Comparison of ENCODE assay signal across 18 cellular contexts in the genomic region with DNA sequence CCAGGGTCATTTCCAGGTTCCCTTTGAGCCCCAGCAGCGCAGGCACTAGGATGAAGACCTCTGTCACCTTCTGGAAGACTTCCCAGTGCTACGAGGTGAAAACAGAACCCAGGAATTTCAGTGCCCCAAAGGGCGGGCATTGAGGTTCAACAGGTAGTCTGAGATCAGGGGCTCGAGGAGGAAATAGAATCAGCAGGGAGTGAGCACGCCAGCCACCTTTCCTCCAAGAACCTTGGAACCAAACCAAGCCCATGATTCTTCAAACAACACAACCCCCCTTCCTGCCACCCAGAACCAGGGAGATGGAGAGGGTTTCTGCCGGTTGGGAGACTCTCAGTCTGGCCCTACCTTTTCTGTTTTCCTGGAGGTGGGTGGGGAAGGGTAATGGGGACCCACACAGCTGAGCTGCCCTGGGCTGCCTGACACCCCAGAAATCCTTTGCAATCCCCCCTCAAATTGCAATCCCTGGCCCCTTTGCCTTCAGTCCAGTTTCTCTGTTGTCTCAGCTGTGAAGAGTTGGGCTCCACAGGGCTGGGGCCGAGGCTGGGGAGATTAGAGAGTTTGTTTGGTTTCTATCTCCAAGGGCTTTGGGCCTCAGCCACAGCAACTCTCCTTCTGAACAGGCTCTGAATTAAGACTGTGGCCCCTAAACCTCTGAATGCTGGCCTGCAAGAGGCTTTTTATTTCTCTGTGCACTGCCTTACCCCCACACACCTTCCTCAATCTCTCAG. TPM values are rescaled to one million over a fixed set of nuclear protein-coding genes. Genes with fewer than 3 reads are reported as not detected.
DNase-seq lines count a peak whose midpoint lies in the region; ATAC-seq, FAIRE-seq and TF ChIP-seq lines count a peak whose summit lies in the region.
"Had no signal": no experiment of that assay in that cellular context is flagged by ENCODE, and none has a peak within 500 bp of the region (broad histone marks: within the 10 kb centered on the region; RNA-seq: fewer than 3 reads in every experiment).

No MANE protein-coding gene starts in this region.

- peaks cover 54% of the 10 kb centered on the region for H3K36me3 Mint-ChIP-seq in CD8-positive, alpha-beta T cell
- H3K36me3 Mint-ChIP-seq in H9 (ENCODE audit: insufficient read depth in 1 of 3, low read depth in 3 of 3) (peaks cover 11 to 36% (median 27%) of the 10 kb centered on the region in 3 experiments), nephron (ENCODE audit: low read depth) (peaks cover 32% of the 10 kb centered on the region)
- H3K36me3 Mint-ChIP-seq in natural killer cell treated with Interleukin-12 subunit alpha and Interleukin-12 subunit beta and Interleukin-15 and Interleukin-18, amount 100 ng/mL, for 72 hours = peaks cover 4% of the 10 kb centered on the region

- H3K23me2 ChIP-seq in H9 (ENCODE audit: insufficient read length, low read depth, low read length, poor library complexity, severe bottlenecking) = no peaks in the 10 kb centered on the region

- no peaks in the 10 kb centered on the region for H3K9me3 ChIP-seq in CD8-positive, alpha-beta T cell (ENCODE audit: low read length)
- H3K9me3 ChIP-seq in H9 (ENCODE audit: control insufficient read depth, low read depth, low read length) = no peaks in the 10 kb centered on the region
- H3K9me3 ChIP-seq in K562 (replicated peaks; ENCODE audit: control insufficient read depth, insufficient read depth, low read depth, low read length) = no peaks in the 10 kb centered on the region
- H3K9me3 ChIP-seq: ascending aorta, BLaER1, suprapubic skin had no signal

- in situ Hi-C loops in K562 (cut with MboI) = no loop called here

- H4K20me1 ChIP-seq in H9 (ENCODE audit: control insufficient read depth, insufficient read depth, insufficient read length) = no peaks in the 10 kb centered on the region
- H4K20me1 ChIP-seq in K562 (replicated peaks; ENCODE audit: control insufficient read depth, insufficient read depth, low read length) = peaks cover 9% of the 10 kb centered on the region

- no peak for FAIRE-seq in K562 (lab: Jason Lieb, UNC)

- CTCF ChIA-PET in CD8-positive, alpha-beta T cell (lab: Charles Lee) = interaction anchor here (1.4 to 2.4 kb wide), 3 partner anchors 10 to 176 kb away, joined by 5 to 13 read pairs (median 10); no protein-coding TSS in a partner anchor
- CTCF ChIA-PET in K562 (lab: Yijun Ruan, JAX; ENCODE audit: low intra/inter-chr PET ratio) = no interaction called here

- H3K4me3 Mint-ChIP-seq in CD8-positive, alpha-beta T cell = no peak overlapping the region
- H3K4me3 Mint-ChIP-seq in H9 = no peak overlapping the region
- H3K4me3 Mint-ChIP-seq in nephron = no peak overlapping the region
- H3K4me3 Mint-ChIP-seq in natural killer cell treated with Interleukin-12 subunit alpha and Interleukin-12 subunit beta and Interleukin-15 and Interleukin-18, amount 100 ng/mL, for 72 hours = no peak overlapping the region
- H3K4me3 Mint-ChIP-seq: activated T-cell treated with anti-CD3 and anti-CD28 coated beads, Interleukin-2, amount 50 U/mL, for 4 hours had no signal

- H3K23ac ChIP-seq in H9 (ENCODE audit: insufficient read length, low read depth, low read length) = no peak overlapping the region

- no TSS peak for BruUV-seq in K562 (replicated peaks; lab: Mats Ljungman, UMichigan)

- H2AFZ ChIP-seq in H9 (ENCODE audit: low read length) (no peak overlapping the region), K562 (ENCODE audit: low read depth, low read length) (no peak overlapping the region)

- H4K5ac ChIP-seq in H9 (ENCODE audit: insufficient read length, low read depth, low read length) = no peak overlapping the region

- TF ChIP-seq POLR2A in K562 (conservative IDR thresholded peaks at IDR 0.05) = no peak

- H2BK12ac ChIP-seq in H9 (ENCODE audit: insufficient read length, low read depth, low read length) = no peak overlapping the region

- peaks cover 24% of the 10 kb centered on the region for H3K4me1 ChIP-seq in CD8-positive, alpha-beta T cell (ENCODE audit: insufficient read depth, low read length)
- H3K4me1 ChIP-seq in H9 (ENCODE audit: insufficient read depth, low read length) (no peaks in the 10 kb centered on the region), K562 (replicated peaks in 1 of 2; ENCODE audit: control insufficient read depth in 2 of 2, insufficient read depth in 2 of 2, low read length in 2 of 2) (peaks cover 8 to 22% of the 10 kb centered on the region in 2 experiments; a peak in 4 of 5 replicates)

- H3K9ac ChIP-seq in H9 (ENCODE audit: extremely low read depth, insufficient read length, low read length) = no peak overlapping the region
- H3K9ac ChIP-seq in K562 (ENCODE audit: insufficient read depth in 1 of 2, low read depth in 2 of 2, low read length in 2 of 2) = peak overlapping the region in 1 of 2 experiments; percentile 17; a peak in 1 of 4 replicates
- H3K9ac ChIP-seq: BLaER1 had no signal

- peaks cover 29% of the 10 kb centered on the region for H3K4me1 Mint-ChIP-seq in CD8-positive, alpha-beta T cell (ENCODE audit: low read depth)
- H3K4me1 Mint-ChIP-seq in H9 (peaks cover 10 to 11% of the 10 kb centered on the region in 2 experiments), nephron (peaks cover 24% of the 10 kb centered on the region)
- peaks cover 24 to 44% of the 10 kb centered on the region in 2 donors for H3K4me1 Mint-ChIP-seq in natural killer cell treated with Interleukin-12 subunit alpha and Interleukin-12 subunit beta and Interleukin-15 and Interleukin-18, amount 100 ng/mL, for 72 hours (ENCODE audit: low read depth in 2 of 2)

- no peak for DNase-seq in CD8-positive, alpha-beta T cell
- no peak for DNase-seq in H9
- peak in 2 of 4 experiments; percentile 30 to 45 for DNase-seq in K562 (ENCODE audit: extremely low read depth in 1 of 4, low spot score in 3 of 4)
- no peak for DNase-seq in MV-4-11 (lab: John Stamatoyannopoulos, UW)
- DNase-seq in natural killer cell treated with Interleukin-12 subunit alpha and Interleukin-12 subunit beta and Interleukin-15 and Interleukin-18, amount 100 ng/mL, for 72 hours (ENCODE audit: low spot score) = no peak
- DNase-seq: activated T-cell treated with anti-CD3 and anti-CD28 coated beads, Interleukin-2, amount 50 U/mL, for 4 hours; DMS79 treated with DMSO at 0.1 percent for 48 hours; kidney glomerular epithelial cell; NCI-H1436; NCI-H524; PC-3; retina had no signal

- H3K79me2 ChIP-seq in H9 (ENCODE audit: insufficient read depth, low read length) = no peaks in the 10 kb centered on the region
- no peaks in the 10 kb centered on the region for H3K79me2 ChIP-seq in K562 (ENCODE audit: control insufficient read depth, insufficient read depth, low read length)

- H3K9me3 Mint-ChIP-seq in CD8-positive, alpha-beta T cell = no peaks in the 10 kb centered on the region
- H3K9me3 Mint-ChIP-seq in H9 (no peaks in the 10 kb centered on the region), nephron (no peaks in the 10 kb centered on the region)
- H3K9me3 Mint-ChIP-seq in natural killer cell treated with Interleukin-12 subunit alpha and Interleukin-12 subunit beta and Interleukin-15 and Interleukin-18, amount 100 ng/mL, for 72 hours = no peaks in the 10 kb centered on the region
- H3K9me3 Mint-ChIP-seq: activated T-cell treated with anti-CD3 and anti-CD28 coated beads, Interleukin-2, amount 50 U/mL, for 4 hours had no signal

- H3K4me3 ChIP-seq in CD8-positive, alpha-beta T cell (ENCODE audit: low read depth, low read length) = no peak overlapping the region
- H3K4me3 ChIP-seq in K562 = no peak overlapping the region
- H3K4me3 ChIP-seq: ascending aorta, BLaER1, suprapubic skin had no signal

- peaks cover 3% of the 10 kb centered on the region for H3K9me1 ChIP-seq in K562 (ENCODE audit: control insufficient read depth, insufficient read depth, low read length)

- no peak overlapping the region for H3K14ac ChIP-seq in H9 (ENCODE audit: insufficient read depth, low read length)

- no peak overlapping the region for H3K4me2 ChIP-seq in H9 (ENCODE audit: insufficient read depth, insufficient read length, low read length)
- H3K4me2 ChIP-seq in K562 (ENCODE audit: insufficient read depth, low read length) = no peak overlapping the region
- H3K4me2 ChIP-seq: BLaER1 had no signal

- H3K4ac ChIP-seq in H9 (ENCODE audit: low read depth, low read length) = no peak overlapping the region

- no peak overlapping the region for H2AK5ac ChIP-seq in H9 (ENCODE audit: insufficient read length, low read length)

- no peak for ATAC-seq in CD8-positive, alpha-beta T cell
- ATAC-seq in K562 (peak; percentile 64), GM19035 (IDR thresholded peaks at IDR 0.05; ENCODE audit: unreplicated experiment) (no peak)
- no peak for ATAC-seq in natural killer cell treated with Interleukin-12 subunit alpha and Interleukin-12 subunit beta and Interleukin-15 and Interleukin-18, amount 100 ng/mL, for 72 hours
- ATAC-seq: activated T-cell treated with anti-CD3 and anti-CD28 coated beads, Interleukin-2, amount 50 U/mL, for 4 hours; PC-3 had no signal

- TF ChIP-seq EP300 in K562 (IDR thresholded peaks at IDR 0.05; ENCODE audit: low read length) = no peak

- H2BK20ac ChIP-seq in H9 (ENCODE audit: low read depth, low read length, poor library complexity, severe bottlenecking) = no peak overlapping the region

- no peak overlapping the region for H3T11ph ChIP-seq in H9 (ENCODE audit: low read length)

- WGBS in H9 (ENCODE audit: extremely low coverage, insufficient read length, low lambda C conversion rate) = no CpG with 5 or more reads among the region's 7 CpGs
- WGBS in K562 (ENCODE audit: insufficient coverage, low coverage, missing lambda C conversion rate) = 67% methylated on average over 6 of the region's 7 CpGs

- H3K36me3 ChIP-seq in CD8-positive, alpha-beta T cell (ENCODE audit: insufficient read depth, low read length) = peaks cover 34% of the 10 kb centered on the region
- peaks cover 37% of the 10 kb centered on the region; the same call in 2 of the 3 replicates for H3K36me3 ChIP-seq in K562 (ENCODE audit: control insufficient read depth, insufficient read depth, low read length)

- POLR2A ChIA-PET in CD8-positive, alpha-beta T cell (lab: Charles Lee) = no interaction called here
- POLR2A ChIA-PET in K562 (lab: Yijun Ruan, JAX) = interaction anchor here (0.9 to 1.9 kb wide), 3 partner anchors 10 to 14 kb away, joined by 3 to 15 read pairs (median 3); no protein-coding TSS in a partner anchor

- H4K8ac ChIP-seq in H9 (replicated peaks; ENCODE audit: insufficient read length, low read depth, low read length) = no peak overlapping the region

- H3K27ac Mint-ChIP-seq in CD8-positive, alpha-beta T cell = peak overlapping the region; percentile 37
- H3K27ac Mint-ChIP-seq in H9 = peak overlapping the region in 2 of 3 experiments; percentile 8; a peak in 2 of 7 replicates
- peak overlapping the region in 2 of 3 experiments; percentile 0 to 1 for H3K27ac Mint-ChIP-seq in nephron
- peak overlapping the region in 1 of 2 donors; percentile 58 for H3K27ac Mint-ChIP-seq in natural killer cell treated with Interleukin-12 subunit alpha and Interleukin-12 subunit beta and Interleukin-15 and Interleukin-18, amount 100 ng/mL, for 72 hours

- H4K91ac ChIP-seq in H9 (ENCODE audit: insufficient read length, low read depth, low read length) = no peak overlapping the region

- no peak for TF ChIP-seq CTCF in CD8-positive, alpha-beta T cell (IDR thresholded peaks at IDR 0.05)
- TF ChIP-seq CTCF in H9 (conservative IDR thresholded peaks at IDR 0.05) = no peak
- TF ChIP-seq CTCF in K562 (IDR thresholded peaks at IDR 0.05 in 2 of 3, conservative IDR thresholded peaks at IDR 0.05 in 1 of 3; ENCODE audit: insufficient read depth in 2 of 3, low read depth in 1 of 3, low read length in 3 of 3) = no peak
- no peak for TF ChIP-seq CTCF in nephron (IDR thresholded peaks at IDR 0.05; ENCODE audit: unreplicated experiment in 3 of 3)

- no peak overlapping the region for H2BK120ac ChIP-seq in H9 (ENCODE audit: low read depth, low read length, poor library complexity, severe bottlenecking)

- H2BK5ac ChIP-seq in H9 (ENCODE audit: insufficient read length, low read length) = no peak overlapping the region

- no peaks in the 10 kb centered on the region for H3K27me3 ChIP-seq in CD8-positive, alpha-beta T cell (ENCODE audit: insufficient read depth, low read length)
- H3K27me3 ChIP-seq in H9 (ENCODE audit: insufficient read depth, low read length) (no peaks in the 10 kb centered on the region), K562 (ENCODE audit: control insufficient read depth in 2 of 2, insufficient read depth in 2 of 2, low read length in 2 of 2) (no peaks in the 10 kb centered on the region)
- H3K27me3 ChIP-seq: ascending aorta, BLaER1, suprapubic skin had no signal

- no peak for TF ChIP-seq RAD21 in K562 (CRISPR knock-in tag; conservative IDR thresholded peaks at IDR 0.05 in 1 of 2, IDR thresholded peaks at IDR 0.05 in 1 of 2)

- H3K27me3 Mint-ChIP-seq in CD8-positive, alpha-beta T cell (ENCODE audit: low read depth) = no peaks in the 10 kb centered on the region
- H3K27me3 Mint-ChIP-seq in H9 (ENCODE audit: low read depth) = no peaks in the 10 kb centered on the region
- H3K27me3 Mint-ChIP-seq in nephron (ENCODE audit: low read depth) = no peaks in the 10 kb centered on the region
- no peaks in the 10 kb centered on the region for H3K27me3 Mint-ChIP-seq in natural killer cell treated with Interleukin-12 subunit alpha and Interleukin-12 subunit beta and Interleukin-15 and Interleukin-18, amount 100 ng/mL, for 72 hours

- no peak overlapping the region for H2BK15ac ChIP-seq in H9 (ENCODE audit: low read depth, low read length)

- intact Hi-C loops in CD8-positive, alpha-beta T cell (cut with DNase I, micrococcal nuclease) = no loop called here
- intact Hi-C loops in K562 (cut with micrococcal nuclease) = no loop called here

- H3K79me1 ChIP-seq in H9 (ENCODE audit: insufficient read depth, low read depth, low read length, poor library complexity, severe bottlenecking) = no peaks in the 10 kb centered on the region

- no peak overlapping the region for H3K27ac ChIP-seq in CD8-positive, alpha-beta T cell (ENCODE audit: low read depth, low read length)
- H3K27ac ChIP-seq in H9 (ENCODE audit: insufficient read length, low read depth, low read length) (no peak overlapping the region), K562 (ENCODE audit: extremely low read depth, low read depth, low read length) (no peak overlapping the region)
- H3K27ac ChIP-seq: ascending aorta, BLaER1, HL-60, suprapubic skin had no signal

- no peak overlapping the region for H3K18ac ChIP-seq in H9 (ENCODE audit: insufficient read length, low read depth, low read length)

- no peak overlapping the region for H3K56ac ChIP-seq in H9 (ENCODE audit: insufficient read length, low read depth, low read length)

RNA-seq across cellular contexts. Expression of a gene that starts 11.9 kb away (rescaled TPM):
- total RNA-seq in CD8-positive, alpha-beta T cell = 10 to 100 TPM; 36.8 to 41.7 TPM
- total RNA-seq in H9 (2021) = 18.2 and 19.7 TPM in 2 replicates
- 37.1 and 52.9 TPM in 2 replicates for total RNA-seq in K562 (2011; cell fraction: chromatin; rRNA removed; ENCODE audit: low replicate concordance)
- total RNA-seq in K562 (2011; cell fraction: nucleolus; rRNA removed) = 32.9 and 38.7 TPM in 2 replicates
- total RNA-seq in K562 (2011; cell fraction: nucleoplasm; rRNA removed) = 41.1 and 61.4 TPM in 2 replicates
- 6.8 and 7.7 TPM in 2 replicates for total RNA-seq in K562 (2014; rRNA removed)
- total RNA-seq in K562 (2014; rRNA removed; fragmentation: Illumina TruSeq; extraction: Trizol) = 13.4 and 13.5 TPM in 2 replicates
- 8.0 and 8.4 TPM in 2 replicates for total RNA-seq in K562 (2015; rRNA removed; fragmentation: Illumina TruSeq; extraction: Trizol)
- 17.2 and 20.5 TPM in 2 replicates for total RNA-seq in K562 (2021)
- polyA plus RNA-seq in K562 (2011; rRNA removed) = 23.2 and 29.3 TPM in 2 replicates
- 21.8 and 23.3 TPM in 2 replicates for polyA plus RNA-seq in K562 (2011; cell fraction: cytosol; rRNA removed)
- polyA plus RNA-seq in K562 (2011; cell fraction: nucleus; rRNA removed) = 32.7 and 46.6 TPM in 2 replicates
- polyA plus RNA-seq in K562 (2012) = 10.0 and 11.9 TPM in 2 replicates
- polyA plus RNA-seq in K562 (2014; fragmentation: Illumina TruSeq; extraction: Trizol) = 21.0 and 26.8 TPM in 2 replicates
- polyA plus RNA-seq in K562 (2014; fragmentation: Nextera tagmentation; extraction: Ambion mirVana) = 1 to 10 TPM; 4.1 to 5.5 TPM
- polyA plus RNA-seq in K562 (2014; rRNA removed) = 11.4 and 12.2 TPM in 2 replicates
- polyA minus RNA-seq in K562 (2011; rRNA and poly(A)+ RNA removed) = 15.4 and 21.7 TPM in 2 replicates
- polyA minus RNA-seq in K562 (2011; cell fraction: cytosol; rRNA and poly(A)+ RNA removed) = 8.3 and 13.1 TPM in 2 replicates
- 9.1 and 9.7 TPM in 2 replicates for polyA minus RNA-seq in K562 (2011; cell fraction: nucleus; rRNA and poly(A)+ RNA removed)
- total RNA-seq in natural killer cell treated with Interleukin-12 subunit alpha and Interleukin-12 subunit beta and Interleukin-15 and Interleukin-18, amount 100 ng/mL, for 72 hours = 10 to 100 TPM; 66.2 to 80.2 TPM

RNA-seq across cellular contexts. Expression of a gene that starts 25.9 kb away (rescaled TPM):
- total RNA-seq in CD8-positive, alpha-beta T cell = 10 to 100 TPM; 14.0 to 15.9 TPM
- total RNA-seq in H9 (2021) (4.2 and 4.4 TPM in 2 replicates), K562 (2014; rRNA removed) (6.9 and 7.7 TPM in 2 replicates), K562 (2014; rRNA removed; fragmentation: Illumina TruSeq; extraction: Trizol) (8.5 and 10.2 TPM in 2 replicates), K562 (2015; rRNA removed; fragmentation: Illumina TruSeq; extraction: Trizol) (9.9 and 11.5 TPM in 2 replicates), K562 (2021) (7.8 and 8.0 TPM in 2 replicates)
- total RNA-seq in K562 (2011; cell fraction: chromatin; rRNA removed; ENCODE audit: low replicate concordance) = 9.7 and 12.5 TPM in 2 replicates
- total RNA-seq in K562 (2011; cell fraction: nucleolus; rRNA removed) = 7.2 and 7.7 TPM in 2 replicates
- 8.9 and 11.8 TPM in 2 replicates for total RNA-seq in K562 (2011; cell fraction: nucleoplasm; rRNA removed)
- polyA plus RNA-seq in K562 (2011; rRNA removed) (9.9 and 17.6 TPM in 2 replicates), K562 (2014; fragmentation: Illumina TruSeq; extraction: Trizol) (11.1 and 13.9 TPM in 2 replicates), K562 (2014; fragmentation: Nextera tagmentation; extraction: Ambion mirVana) (1 to 10 TPM; 6.3 to 7.5 TPM), K562 (2014; rRNA removed) (7.2 and 10.8 TPM in 2 replicates)
- polyA plus RNA-seq in K562 (2011; cell fraction: cytosol; rRNA removed) = 11.0 and 14.5 TPM in 2 replicates
- polyA plus RNA-seq in K562 (2011; cell fraction: nucleus; rRNA removed) = 7.4 and 13.4 TPM in 2 replicates
- polyA plus RNA-seq in K562 (2012) = 11.1 and 11.3 TPM in 2 replicates
- 6.1 and 11.9 TPM in 2 replicates for polyA minus RNA-seq in K562 (2011; rRNA and poly(A)+ RNA removed)
- 3.5 and 7.2 TPM in 2 replicates for polyA minus RNA-seq in K562 (2011; cell fraction: cytosol; rRNA and poly(A)+ RNA removed)
- 4.1 and 4.8 TPM in 2 replicates for polyA minus RNA-seq in K562 (2011; cell fraction: nucleus; rRNA and poly(A)+ RNA removed)
- total RNA-seq in natural killer cell treated with Interleukin-12 subunit alpha and Interleukin-12 subunit beta and Interleukin-15 and Interleukin-18, amount 100 ng/mL, for 72 hours = 100 to 1,000 TPM; 109 to 217 TPM

RNA-seq across cellular contexts. Expression of a gene that starts 48.8 kb away (rescaled TPM):
- total RNA-seq in CD8-positive, alpha-beta T cell = under 1 TPM; 0.52 to 0.67 TPM
- total RNA-seq in H9 (2021) = not detected in 2 replicates
- not detected in 2 replicates for total RNA-seq in K562 (2011; cell fraction: chromatin; rRNA removed; ENCODE audit: low replicate concordance)
- total RNA-seq in K562 (2011; cell fraction: nucleolus; rRNA removed) = not detected in 2 replicates
- total RNA-seq in K562 (2011; cell fraction: nucleoplasm; rRNA removed) = not detected in 2 replicates
- not detected in 2 replicates for total RNA-seq in K562 (2014; rRNA removed)
- total RNA-seq in K562 (2014; rRNA removed; fragmentation: Illumina TruSeq; extraction: Trizol) = not detected in 2 replicates
- total RNA-seq in K562 (2015; rRNA removed; fragmentation: Illumina TruSeq; extraction: Trizol) = not detected in 2 replicates
- not detected in 2 replicates for total RNA-seq in K562 (2021)
- not detected in 2 replicates for polyA plus RNA-seq in K562 (2011; rRNA removed)
- not detected in 2 replicates for polyA plus RNA-seq in K562 (2011; cell fraction: cytosol; rRNA removed)
- not detected in 2 replicates for polyA plus RNA-seq in K562 (2011; cell fraction: nucleus; rRNA removed)
- polyA plus RNA-seq in K562 (2012) = 0.07 TPM in 1 of 2 replicates, not detected in the other
- not detected in 2 replicates for polyA plus RNA-seq in K562 (2014; fragmentation: Illumina TruSeq; extraction: Trizol)
- polyA plus RNA-seq in K562 (2014; fragmentation: Nextera tagmentation; extraction: Ambion mirVana) = not detected
- not detected in 2 replicates for polyA plus RNA-seq in K562 (2014; rRNA removed)
- not detected in 2 replicates for polyA minus RNA-seq in K562 (2011; rRNA and poly(A)+ RNA removed)
- polyA minus RNA-seq in K562 (2011; cell fraction: cytosol; rRNA and poly(A)+ RNA removed) = not detected in 2 replicates
- not detected in 2 replicates for polyA minus RNA-seq in K562 (2011; cell fraction: nucleus; rRNA and poly(A)+ RNA removed)
- total RNA-seq in natural killer cell treated with Interleukin-12 subunit alpha and Interleukin-12 subunit beta and Interleukin-15 and Interleukin-18, amount 100 ng/mL, for 72 hours = under 1 TPM in 1 of 2 donors, not detected in 1; 0.75 TPM
- total RNA-seq: ascending aorta, PC-3 had no signal

RNA-seq across cellular contexts. Expression of a gene that starts 51.2 kb away (rescaled TPM):
- total RNA-seq in CD8-positive, alpha-beta T cell = 10 to 100 TPM; 70.5 to 95.3 TPM
- total RNA-seq in H9 (2021) = 414 and 427 TPM in 2 replicates
- 27.6 and 204 TPM in 2 replicates for total RNA-seq in K562 (2011; cell fraction: chromatin; rRNA removed; ENCODE audit: low replicate concordance)
- total RNA-seq in K562 (2011; cell fraction: nucleolus; rRNA removed) = 10.8 and 27.2 TPM in 2 replicates
- 57.1 and 92.6 TPM in 2 replicates for total RNA-seq in K562 (2011; cell fraction: nucleoplasm; rRNA removed)
- total RNA-seq in K562 (2014; rRNA removed) = 81.9 and 87.5 TPM in 2 replicates
- total RNA-seq in K562 (2014; rRNA removed; fragmentation: Illumina TruSeq; extraction: Trizol) = 232 and 280 TPM in 2 replicates
- total RNA-seq in K562 (2015; rRNA removed; fragmentation: Illumina TruSeq; extraction: Trizol) = 236 and 244 TPM in 2 replicates
- 201 and 216 TPM in 2 replicates for total RNA-seq in K562 (2021)
- polyA plus RNA-seq in K562 (2011; rRNA removed) = 117 and 149 TPM in 2 replicates
- polyA plus RNA-seq in K562 (2011; cell fraction: cytosol; rRNA removed) = 32.1 and 83.7 TPM in 2 replicates
- polyA plus RNA-seq in K562 (2011; cell fraction: nucleus; rRNA removed) = 19.9 and 37.5 TPM in 2 replicates
- 80.3 and 120 TPM in 2 replicates for polyA plus RNA-seq in K562 (2012)
- 167 and 177 TPM in 2 replicates for polyA plus RNA-seq in K562 (2014; fragmentation: Illumina TruSeq; extraction: Trizol)
- 10 to 100 TPM; 66.7 to 83.4 TPM for polyA plus RNA-seq in K562 (2014; fragmentation: Nextera tagmentation; extraction: Ambion mirVana)
- polyA plus RNA-seq in K562 (2014; rRNA removed) = 94.4 and 95.1 TPM in 2 replicates
- polyA minus RNA-seq in K562 (2011; rRNA and poly(A)+ RNA removed) = 303 and 322 TPM in 2 replicates
- 85.8 and 115 TPM in 2 replicates for polyA minus RNA-seq in K562 (2011; cell fraction: cytosol; rRNA and poly(A)+ RNA removed)
- polyA minus RNA-seq in K562 (2011; cell fraction: nucleus; rRNA and poly(A)+ RNA removed) = 23.7 and 70.9 TPM in 2 replicates
- total RNA-seq in natural killer cell treated with Interleukin-12 subunit alpha and Interleukin-12 subunit beta and Interleukin-15 and Interleukin-18, amount 100 ng/mL, for 72 hours = 100 to 1,000 TPM in 1 of 2 donors, 10 to 100 TPM in 1; 95.1 to 156 TPM

Comparison
In these comparisons a context has a peak if more than half of its experiments do, and no peak if none do; other contexts are left out.
1. RNA of a gene that starts 25.9 kb away (total RNA-seq): 109 to 217 TPM in natural killer cell treated with Interleukin-12 subunit alpha and Interleukin-12 subunit beta and Interleukin-15 and Interleukin-18, amount 100 ng/mL, for 72 hours; 14.0 to 15.9 TPM in CD8-positive, alpha-beta T cell, 6.9 to 12.5 TPM in K562 and 4.2 to 4.4 TPM in H9; every median in the first group is over 4 times any median in the second.